Comparison of ENCODE assay signal across 21 cellular contexts in the genomic region with DNA sequence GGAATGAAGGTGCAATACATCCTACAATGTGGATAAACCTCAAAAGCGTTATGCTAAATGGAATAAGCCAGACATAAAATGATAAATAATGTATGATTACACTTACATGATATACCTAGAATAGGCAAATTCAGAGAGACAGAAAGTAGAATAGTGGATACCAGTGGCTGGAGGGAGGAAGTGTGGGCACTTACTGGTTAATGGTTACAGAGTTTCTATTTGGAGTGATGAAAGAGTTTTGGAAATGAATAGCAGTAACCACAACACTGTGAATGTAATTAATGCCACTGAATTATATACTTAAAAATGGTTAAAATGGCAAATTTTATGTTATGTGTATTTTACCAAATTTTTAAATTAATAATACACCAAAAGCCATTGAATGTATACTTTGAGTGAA.
DNase-seq lines count a peak whose midpoint lies in the region; ATAC-seq, FAIRE-seq and TF ChIP-seq lines count a peak whose summit lies in the region.
"Had no signal": no experiment of that assay in that cellular context is flagged by ENCODE, and none has a peak within 500 bp of the region (broad histone marks: within the 10 kb centered on the region; RNA-seq: fewer than 3 reads in every experiment).

No MANE protein-coding gene starts in this region.

- no peak overlapping the region for H3K4me3 ChIP-seq in Peyer's patch
- H3K4me3 ChIP-seq: BLaER1, GM23338, K562 had no signal

- intact Hi-C loops in Right ventricle myocardium superior (cut with DNase I), result no loop called here
- intact Hi-C loops in posterior vena cava (cut with DNase I), result no loop called here
- intact Hi-C loops in CD4-positive, alpha-beta T cell (cut with DNase I, micrococcal nuclease), result no loop called here

- no peak for TF ChIP-seq POLR2A in Peyer's patch (IDR thresholded peaks at IDR 0.05)

- FAIRE-seq in GM18507 (lab: Jason Lieb, UNC), result peak; percentile 64
- FAIRE-seq: A204.1, D721Med, K562 had no signal

- ATAC-seq in GM19452 (IDR thresholded peaks at IDR 0.05; ENCODE audit: unreplicated experiment) (peak; percentile 62), HG03159 (IDR thresholded peaks at IDR 0.05; ENCODE audit: unreplicated experiment) (peak; percentile 56), HG03571 (IDR thresholded peaks at IDR 0.05; ENCODE audit: unreplicated experiment) (peak; percentile 46), Right ventricle myocardium superior (ENCODE audit: poor library complexity) (no peak)
- ATAC-seq in CD4-positive, alpha-beta T cell (ENCODE audit: poor library complexity), result no peak
- ATAC-seq: GM23338, K562, T-helper 17 cell had no signal

- no peaks in the 10 kb centered on the region for H3K9me3 ChIP-seq in CD4-positive, alpha-beta T cell (ENCODE audit: control insufficient read depth, low read length)
- no peaks in the 10 kb centered on the region for H3K9me3 ChIP-seq in Peyer's patch
- H3K9me3 ChIP-seq: BLaER1 had no signal

- H3K27me3 Mint-ChIP-seq in CD4-positive, alpha-beta T cell, result peaks cover 17% of the 10 kb centered on the region

- no peaks in the 10 kb centered on the region for H3K36me3 ChIP-seq in Peyer's patch
- H3K36me3 ChIP-seq: BLaER1 had no signal

- POLR2A ChIA-PET in CD4-positive, alpha-beta T cell (lab: Charles Lee), result no interaction called here

- H3K27me3 ChIP-seq in CD4-positive, alpha-beta T cell (ENCODE audit: control insufficient read depth, insufficient read depth, low read length), result no peaks in the 10 kb centered on the region
- H3K27me3 ChIP-seq in Peyer's patch, result no peaks in the 10 kb centered on the region
- H3K27me3 ChIP-seq: BLaER1 had no signal

- DNase-seq in GM18507 (ENCODE audit: extremely low spot score, insufficient read length, low read depth) (no peak), Right ventricle myocardium superior (no peak), posterior vena cava (ENCODE audit: low spot score) (no peak), Peyer's patch (no peak)
- no peak for DNase-seq in CD4-positive, alpha-beta T cell
- DNase-seq: CD8-positive, alpha-beta memory T cell; DMS79; NCI-H1092 treated with DMSO at 0.1 percent for 48 hours; NCI-H2081 treated with DMSO at 0.1 percent for 48 hours; NCI-H510A; NCI-H774; SIG-M5; T-helper 17 cell had no signal

- no peaks in the 10 kb centered on the region for H3K9me3 Mint-ChIP-seq in CD4-positive, alpha-beta T cell

- H3K4me1 ChIP-seq in Peyer's patch, result no peaks in the 10 kb centered on the region

- no peaks in the 10 kb centered on the region for H3K36me3 Mint-ChIP-seq in CD4-positive, alpha-beta T cell (ENCODE audit: low read depth)

- H3K4me3 Mint-ChIP-seq in CD4-positive, alpha-beta T cell, result no peak overlapping the region
- H3K4me3 Mint-ChIP-seq: CD8-positive, alpha-beta memory T cell; GM23338; T-helper 17 cell had no signal

- CTCF ChIA-PET in CD4-positive, alpha-beta T cell (lab: Charles Lee), result no interaction called here

- no peak overlapping the region for H3K27ac Mint-ChIP-seq in CD4-positive, alpha-beta T cell
- H3K27ac Mint-ChIP-seq: CD8-positive, alpha-beta memory T cell; GM23338; T-helper 17 cell had no signal

- no peaks in the 10 kb centered on the region for H3K4me1 Mint-ChIP-seq in CD4-positive, alpha-beta T cell (ENCODE audit: low read depth)
- H3K4me1 Mint-ChIP-seq: CD8-positive, alpha-beta memory T cell; GM23338; T-helper 17 cell had no signal

- TF ChIP-seq CTCF in CD4-positive, alpha-beta T cell (IDR thresholded peaks at IDR 0.05), result no peak
- TF ChIP-seq CTCF in Peyer's patch (IDR thresholded peaks at IDR 0.05), result no peak

- H3K27ac ChIP-seq in CD4-positive, alpha-beta T cell (ENCODE audit: low read depth, low read length), result no peak overlapping the region
- no peak overlapping the region for H3K27ac ChIP-seq in Peyer's patch
- H3K27ac ChIP-seq: BLaER1 had no signal

Comparison
In these comparisons a context has a peak if more than half of its experiments do, and no peak if none do; other contexts are left out.
1. ATAC-seq: peak in GM19452 (single experiment), HG03159 (single experiment) and HG03571 (single experiment); none in Right ventricle myocardium superior (single experiment) and CD4-positive, alpha-beta T cell (single experiment).